ENCODE assay signal across 21 cellular contexts in genomic region chr17:21177401-21177800, GRCh38.
"Had no signal": no experiment of that assay in that cellular context is flagged by ENCODE, and none has a peak within 500 bp of the region (broad histone marks: within the 10 kb centered on the region; RNA-seq: fewer than 3 reads in every experiment).

No MANE protein-coding gene starts in this region.

- H3K27me3 Mint-ChIP-seq: activated CD4-positive, alpha-beta T cell treated with anti-CD3 and anti-CD28 coated beads, Interleukin-2, amount 10 ng/mL, durations not matched to agents 7 days and 5 days; activated naive CD8-positive, alpha-beta T cell treated with anti-CD3 and anti-CD28 coated beads, Interleukin-2, amount 10 ng/mL, durations not matched to agents 7 days and 5 days; effector memory CD8-positive, alpha-beta T cell; naive thymus-derived CD8-positive, alpha-beta T cell; stimulated activated naive CD8-positive, alpha-beta T cell treated with anti-CD3 and anti-CD28 coated beads, Interleukin-15, amount 100 ng/mL, for 72 hours; type B pancreatic cell had no signal

- H3K4me1 Mint-ChIP-seq: activated CD4-positive, alpha-beta T cell treated with anti-CD3 and anti-CD28 coated beads, Interleukin-2, amount 10 ng/mL, durations not matched to agents 7 days and 5 days; activated naive CD8-positive, alpha-beta T cell treated with anti-CD3 and anti-CD28 coated beads, Interleukin-2, amount 10 ng/mL, durations not matched to agents 7 days and 5 days; stimulated activated naive CD8-positive, alpha-beta T cell treated with anti-CD3 and anti-CD28 coated beads, Interleukin-15, amount 100 ng/mL, for 72 hours had no signal

- H3K9me3 Mint-ChIP-seq: activated CD4-positive, alpha-beta T cell treated with anti-CD3 and anti-CD28 coated beads, Interleukin-2, amount 10 ng/mL, durations not matched to agents 7 days and 5 days; activated naive CD8-positive, alpha-beta T cell treated with anti-CD3 and anti-CD28 coated beads, Interleukin-2, amount 10 ng/mL, durations not matched to agents 7 days and 5 days; activated T-helper 1 cell treated with anti-CD3 and anti-CD28 coated beads, Interleukin-12 subunit alpha, Interleukin-12 subunit beta, Interleukin-2, Interleukin-4 antibody, amounts not matched to agents 30 ng/mL and 10 ng/mL and 1 ng/mL, durations not matched to agents 14 hours and 24 hours and 36 hours; effector memory CD8-positive, alpha-beta T cell; naive thymus-derived CD8-positive, alpha-beta T cell; stimulated activated naive CD8-positive, alpha-beta T cell treated with anti-CD3 and anti-CD28 coated beads, Interleukin-15, amount 100 ng/mL, for 72 hours; type B pancreatic cell had no signal

- DNase-seq: activated CD4-positive, alpha-beta T cell treated with anti-CD3 and anti-CD28 coated beads, Interleukin-2, amount 10 ng/mL, durations not matched to agents 7 days and 5 days; activated naive CD4-positive, alpha-beta T cell treated with Interleukin-2 at 50 U/mL for 16 hours; activated naive CD8-positive, alpha-beta T cell treated with anti-CD3 and anti-CD28 coated beads, Interleukin-2, amount 10 ng/mL, durations not matched to agents 7 days and 5 days; activated T-cell treated with anti-CD3 and anti-CD28 coated beads for 4 hours; amygdala; dermis blood vessel endothelial cell; effector memory CD8-positive, alpha-beta T cell; foreskin fibroblast; left cardiac atrium; mesendoderm; naive thymus-derived CD8-positive, alpha-beta T cell; ovary; psoas muscle; right cardiac atrium; small intestine; stimulated activated CD4-positive, alpha-beta T cell treated with anti-CD3 and anti-CD28 coated beads, Interleukin-15, amount 100 ng/mL, for 24 hours; stimulated activated CD4-positive, alpha-beta T cell treated with anti-CD3 and anti-CD28 coated beads, Interleukin-4, amount 100 ng/mL, for 1 hour; stimulated activated naive CD8-positive, alpha-beta T cell treated with anti-CD3 and anti-CD28 coated beads, Interleukin-15, amount 100 ng/mL, for 72 hours; T1000 had no signal

- H3K4me3 Mint-ChIP-seq: activated CD4-positive, alpha-beta T cell treated with anti-CD3 and anti-CD28 coated beads, Interleukin-2, amount 10 ng/mL, durations not matched to agents 7 days and 5 days; activated naive CD8-positive, alpha-beta T cell treated with anti-CD3 and anti-CD28 coated beads, Interleukin-2, amount 10 ng/mL, durations not matched to agents 7 days and 5 days; activated T-helper 1 cell treated with anti-CD3 and anti-CD28 coated beads, Interleukin-12 subunit alpha, Interleukin-12 subunit beta, Interleukin-2, Interleukin-4 antibody, amounts not matched to agents 30 ng/mL and 10 ng/mL and 1 ng/mL, durations not matched to agents 14 hours and 24 hours and 36 hours; effector memory CD8-positive, alpha-beta T cell; naive thymus-derived CD8-positive, alpha-beta T cell; stimulated activated naive CD8-positive, alpha-beta T cell treated with anti-CD3 and anti-CD28 coated beads, Interleukin-15, amount 100 ng/mL, for 72 hours; type B pancreatic cell had no signal

- H3K27ac Mint-ChIP-seq: activated CD4-positive, alpha-beta T cell treated with anti-CD3 and anti-CD28 coated beads, Interleukin-2, amount 10 ng/mL, durations not matched to agents 7 days and 5 days; activated naive CD8-positive, alpha-beta T cell treated with anti-CD3 and anti-CD28 coated beads, Interleukin-2, amount 10 ng/mL, durations not matched to agents 7 days and 5 days; activated T-helper 1 cell treated with anti-CD3 and anti-CD28 coated beads, Interleukin-12 subunit alpha, Interleukin-12 subunit beta, Interleukin-2, Interleukin-4 antibody, amounts not matched to agents 30 ng/mL and 10 ng/mL and 1 ng/mL, durations not matched to agents 14 hours and 24 hours and 36 hours; type B pancreatic cell had no signal

- ATAC-seq: effector memory CD8-positive, alpha-beta T cell; left cardiac atrium; naive thymus-derived CD8-positive, alpha-beta T cell; psoas muscle; right cardiac atrium; stimulated activated naive CD8-positive, alpha-beta T cell treated with anti-CD3 and anti-CD28 coated beads, Interleukin-15, amount 100 ng/mL, for 72 hours had no signal
